9 cellular contexts compared by ENCODE assay signal in genomic region chr22:30305906-30306628, GRCh38. TPM values are rescaled to one million over a fixed set of nuclear protein-coding genes. Genes with fewer than 3 reads are reported as not detected.
DNase-seq lines count a peak whose midpoint lies in the region; ATAC-seq lines count a peak whose summit lies in the region.
"Had no signal": no experiment of that assay in that cellular context is flagged by ENCODE, and none has a peak within 500 bp of the region (broad histone marks: within the 10 kb centered on the region; RNA-seq: fewer than 3 reads in every experiment).

No MANE protein-coding gene starts in this region.

- H3K9me2 ChIP-seq in GM23248 (ENCODE audit: insufficient read depth) = no peaks in the 10 kb centered on the region

- H3K79me2 ChIP-seq in GM23248 (ENCODE audit: insufficient read depth) = peaks cover 82% of the 10 kb centered on the region

- H4K20me1 ChIP-seq in GM23248 (ENCODE audit: insufficient read depth) = peaks cover 12% of the 10 kb centered on the region; the same call in 1 of the 2 replicates

- peak; percentile 76 for ATAC-seq in stimulated activated effector memory CD8-positive, alpha-beta T cell treated with anti-CD3 and anti-CD28 coated beads, Interleukin-12 subunit alpha, Interleukin-12 subunit beta, amount 100 ng/mL, for 72 hours

- H3K4me2 ChIP-seq in GM23248 (ENCODE audit: unreplicated experiment) = peak overlapping the region; percentile 14

- in situ Hi-C loops in GM23248 (cut with MboI) = no loop called here

- H3K4me1 Mint-ChIP-seq in stimulated activated effector memory CD8-positive, alpha-beta T cell treated with anti-CD3 and anti-CD28 coated beads, Interleukin-12 subunit alpha, Interleukin-12 subunit beta, amount 100 ng/mL, for 72 hours = peaks cover 99% of the 10 kb centered on the region

- peaks cover 19% of the 10 kb centered on the region for H3F3A ChIP-seq in GM23248 (ENCODE audit: insufficient read depth)

- H3K4me1 ChIP-seq in GM23248 (ENCODE audit: insufficient read depth) = peaks cover 60% of the 10 kb centered on the region
- peaks cover 35 to 68% of the 10 kb centered on the region in 2 donors for H3K4me1 ChIP-seq in esophagus (ENCODE audit: control insufficient read depth in 2 of 2, insufficient read depth in 2 of 2, low read length in 1 of 2)

- H3K27ac ChIP-seq in GM23248 (no peak overlapping the region), esophagus (ENCODE audit: low read depth in 2 of 2, low read length in 1 of 2) (peak overlapping the region; percentile 96 to 99)

- peaks cover 18% of the 10 kb centered on the region for H3K36me3 Mint-ChIP-seq in stimulated activated effector memory CD8-positive, alpha-beta T cell treated with anti-CD3 and anti-CD28 coated beads, Interleukin-12 subunit alpha, Interleukin-12 subunit beta, amount 100 ng/mL, for 72 hours

- no peaks in the 10 kb centered on the region for H3K9me3 Mint-ChIP-seq in stimulated activated effector memory CD8-positive, alpha-beta T cell treated with anti-CD3 and anti-CD28 coated beads, Interleukin-12 subunit alpha, Interleukin-12 subunit beta, amount 100 ng/mL, for 72 hours

- 71 to 76% methylated on average over 3 of the region's 3 CpGs for WGBS in GM23248 (ENCODE audit: low coverage in 1 of 2, low lambda C conversion rate in 2 of 2, missing lambda C conversion rate in 2 of 2), 2 experiments
- 26 to 29% methylated on average over 3 of the region's 3 CpGs for WGBS in esophagus, 2 donors

- H3K4me3 Mint-ChIP-seq in stimulated activated effector memory CD8-positive, alpha-beta T cell treated with anti-CD3 and anti-CD28 coated beads, Interleukin-12 subunit alpha, Interleukin-12 subunit beta, amount 100 ng/mL, for 72 hours = peak overlapping the region; percentile 70

- DNase-seq in GM23248 (peak; percentile 30), SW480 (ENCODE audit: low spot score) (peak; percentile 10), H7 (no peak), hepatic stellate cell (ENCODE audit: low spot score) (no peak), cerebellar nuclear complex (lab: John Stamatoyannopoulos, UW) (no peak), medulla oblongata (ENCODE audit: extremely low spot score) (no peak)
- DNase-seq in stimulated activated effector memory CD8-positive, alpha-beta T cell treated with anti-CD3 and anti-CD28 coated beads, Interleukin-12 subunit alpha, Interleukin-12 subunit beta, amount 100 ng/mL, for 72 hours (ENCODE audit: low spot score in 2 of 2) = peak in 1 of 2 donors; percentile 59

- no peak overlapping the region for H2AFZ ChIP-seq in GM23248

- H3K9me3 ChIP-seq in GM23248 (ENCODE audit: low read depth) = no peaks in the 10 kb centered on the region
- no peaks in the 10 kb centered on the region for H3K9me3 ChIP-seq in esophagus (ENCODE audit: control insufficient read depth in 2 of 2, insufficient read depth in 1 of 2, low read depth in 1 of 2, low read length in 1 of 2)

- peak overlapping the region; percentile 98 for H3K27ac Mint-ChIP-seq in stimulated activated effector memory CD8-positive, alpha-beta T cell treated with anti-CD3 and anti-CD28 coated beads, Interleukin-12 subunit alpha, Interleukin-12 subunit beta, amount 100 ng/mL, for 72 hours

- H3K4me3 ChIP-seq in GM23248 = no peak overlapping the region
- H3K4me3 ChIP-seq in esophagus (ENCODE audit: low read depth in 1 of 2, low read length in 2 of 2) = peak overlapping the region; percentile 1 to 5
- H3K4me3 ChIP-seq in H7 (ENCODE audit: insufficient read depth, low read depth, low read length) = no peak overlapping the region

- H3K9ac ChIP-seq in GM23248 = no peak overlapping the region

- H3K27me3 ChIP-seq in GM23248 (replicated peaks; ENCODE audit: insufficient read depth) = no peaks in the 10 kb centered on the region
- no peaks in the 10 kb centered on the region for H3K27me3 ChIP-seq in esophagus (ENCODE audit: control insufficient read depth in 1 of 2, insufficient read depth in 2 of 2, low read length in 2 of 2)
- H3K27me3 ChIP-seq in H7 (ENCODE audit: control insufficient read depth, insufficient read depth, low read length) = no peaks in the 10 kb centered on the region

- H3K36me3 ChIP-seq in GM23248 (ENCODE audit: low read depth) = 0 out of 2 replicates have a peak, but pooled peaks cover under 1% of the 10 kb centered on the region
- H3K36me3 ChIP-seq in esophagus (ENCODE audit: control insufficient read depth in 2 of 2, insufficient read depth in 2 of 2, low read length in 1 of 2) = peaks cover 0 to 12% of the 10 kb centered on the region in 2 donors
- no peaks in the 10 kb centered on the region for H3K36me3 ChIP-seq in H7 (replicated peaks; ENCODE audit: control insufficient read depth, insufficient read depth, low read length)

RNA-seq across cellular contexts. Expression of gene CASTOR1, which starts 16.8 kb away (rescaled TPM):
- total RNA-seq in GM23248 (2014; rRNA removed; shearing (Covaris generic)) = 10.2 and 13.4 TPM in 2 replicates
- 8.7 and 10.2 TPM in 2 replicates for polyA plus RNA-seq in GM23248 (2016; fragmentation: Nextera tagmentation; extraction: Ambion mirVana)
- 10 to 100 TPM; 29.7 to 39.3 TPM for polyA plus RNA-seq in esophagus
- total RNA-seq in H7 (2014; rRNA removed; shearing (Covaris generic)) = 10.2 and 15.4 TPM in 2 replicates

RNA-seq across cellular contexts. Expression of gene TBC1D10A, which starts 20.7 kb away (rescaled TPM):
- 16.9 and 26.3 TPM in 2 replicates for total RNA-seq in GM23248 (2014; rRNA removed; shearing (Covaris generic))
- polyA plus RNA-seq in GM23248 (2016; fragmentation: Nextera tagmentation; extraction: Ambion mirVana) (21.9 and 22.3 TPM in 2 replicates), esophagus (10 to 100 TPM; 30.4 to 35.3 TPM)
- total RNA-seq in H7 (2014; rRNA removed; shearing (Covaris generic)) = 12.0 and 12.6 TPM in 2 replicates

RNA-seq across cellular contexts. Expression of gene OSM, which starts 39.4 kb away (rescaled TPM):
- not detected in 2 replicates for total RNA-seq in GM23248 (2014; rRNA removed; shearing (Covaris generic))
- polyA plus RNA-seq in GM23248 (2016; fragmentation: Nextera tagmentation; extraction: Ambion mirVana) = not detected in 2 replicates
- polyA plus RNA-seq in esophagus = under 1 TPM; 0.22 to 0.63 TPM
- total RNA-seq in H7 (2014; rRNA removed; shearing (Covaris generic)) = not detected in 2 replicates
- total RNA-seq: fibroblast of lung had no signal
- polyA plus RNA-seq: fibroblast of lung had no signal

RNA-seq across cellular contexts. Expression of gene SF3A1, which starts 50.6 kb away (rescaled TPM):
- 9.1 and 12.9 TPM in 2 replicates for total RNA-seq in GM23248 (2014; rRNA removed; shearing (Covaris generic))
- polyA plus RNA-seq in GM23248 (2016; fragmentation: Nextera tagmentation; extraction: Ambion mirVana) = 75.0 and 88.3 TPM in 2 replicates
- 10 to 100 TPM; 14.3 to 23.1 TPM for polyA plus RNA-seq in esophagus
- 70.1 and 97.1 TPM in 2 replicates for total RNA-seq in H7 (2014; rRNA removed; shearing (Covaris generic))

RNA-seq across cellular contexts. Expression of gene CCDC157, which starts 50.7 kb away (rescaled TPM):
- total RNA-seq in GM23248 (2014; rRNA removed; shearing (Covaris generic)) = 5.0 and 9.2 TPM in 2 replicates
- polyA plus RNA-seq in GM23248 (2016; fragmentation: Nextera tagmentation; extraction: Ambion mirVana) = 2.5 and 2.7 TPM in 2 replicates
- polyA plus RNA-seq in esophagus = 1 to 10 TPM; 1.6 to 2.2 TPM
- 4.7 and 6.1 TPM in 2 replicates for total RNA-seq in H7 (2014; rRNA removed; shearing (Covaris generic))

Comparison
In these comparisons a context has a peak if more than half of its experiments do, and no peak if none do; other contexts are left out.
1. DNase-seq: peak in GM23248 (single experiment) and SW480 (single experiment); none in H7 (single experiment), hepatic stellate cell (single experiment), cerebellar nuclear complex (0 of 2) and medulla oblongata (single experiment).
2. H3K4me3 ChIP-seq: peak in esophagus (2 of 2); none in GM23248 (single experiment) and H7 (single experiment).